In genomic region chr22:32809786-32810185, GRCh38 we compare ENCODE assay signal across 16 cellular contexts. TPM values are rescaled to one million over a fixed set of nuclear protein-coding genes. Genes with fewer than 3 reads are reported as not detected.
A peak's percentile ranks its signal among the peaks of the same experiment; 100 is the strongest.
DNase-seq lines count a peak whose midpoint lies in the region; ATAC-seq and TF ChIP-seq lines count a peak whose summit lies in the region.
"Had no signal": no experiment of that assay in that cellular context is flagged by ENCODE, and none has a peak within 500 bp of the region (broad histone marks: within the 10 kb centered on the region; RNA-seq: fewer than 3 reads in every experiment).

No MANE protein-coding gene starts in this region.

- H3K4me1 ChIP-seq in left ventricle myocardium inferior (peaks cover 99% of the 10 kb centered on the region), right atrium auricular region (peaks cover 0 to 96% of the 10 kb centered on the region in 2 donors), sigmoid colon (peaks cover 0 to 90% (median 78%) of the 10 kb centered on the region in 4 donors)
- H3K4me1 ChIP-seq: BLaER1 treated with 17β-estradiol and CSF1 and Interleukin-3, amounts not matched to agents 10 nM and 100 nM had no signal

- DNase-seq in left ventricle myocardium inferior (no peak), Right ventricle myocardium inferior (ENCODE audit: missing footprints) (no peak), right atrium auricular region (ENCODE audit: low spot score) (no peak), sigmoid colon (peak; percentile 28), H7 (no peak), KG1 (lab: John Stamatoyannopoulos, UW) (no peak), HPDE6-E6E7 (ENCODE audit: extremely low spot score) (no peak)
- DNase-seq: GOT3, NCI-H1930, NCI-H2171, NCI-H446 treated with DMSO at 0.1 percent for 48 hours, NCI-H748 treated with DMSO at 0.1 percent for 48 hours had no signal

- peak overlapping the region; percentile 68 for H3K27ac ChIP-seq in left ventricle myocardium inferior (replicated peaks)
- H3K27ac ChIP-seq in right atrium auricular region = peak overlapping the region; percentile 68 to 71
- H3K27ac ChIP-seq in sigmoid colon = peak overlapping the region in 3 of 4 donors; percentile 4 to 19 (median 19)
- H3K27ac ChIP-seq: BLaER1 treated with 17β-estradiol and CSF1 and Interleukin-3, amounts not matched to agents 10 nM and 100 nM had no signal

- 80 to 96% methylated on average over 2 of the region's 2 CpGs for WGBS in sigmoid colon, 2 donors

- no peak for ATAC-seq in Right ventricle myocardium inferior
- no peak for ATAC-seq in HG03159 (IDR thresholded peaks at IDR 0.05; ENCODE audit: unreplicated experiment)
- ATAC-seq: Panc1 had no signal

- H3K4me3 ChIP-seq in left ventricle myocardium inferior (peak overlapping the region; percentile 35), right atrium auricular region (peak overlapping the region in 1 of 2 donors; percentile 27), sigmoid colon (no peak overlapping the region), H7 (ENCODE audit: insufficient read depth, low read depth, low read length) (no peak overlapping the region)
- H3K4me3 ChIP-seq: BLaER1 treated with 17β-estradiol and CSF1 and Interleukin-3, amounts not matched to agents 10 nM and 100 nM had no signal

- H3K9me3 ChIP-seq in left ventricle myocardium inferior (replicated peaks) (no peaks in the 10 kb centered on the region), right atrium auricular region (no peaks in the 10 kb centered on the region), sigmoid colon (no peaks in the 10 kb centered on the region)
- H3K9me3 ChIP-seq: BLaER1 treated with 17β-estradiol and CSF1 and Interleukin-3, amounts not matched to agents 10 nM and 100 nM had no signal

- peaks cover 22% of the 10 kb centered on the region for H3K36me3 ChIP-seq in left ventricle myocardium inferior
- H3K36me3 ChIP-seq in right atrium auricular region = peaks cover 24% of the 10 kb centered on the region
- no peaks in the 10 kb centered on the region for H3K36me3 ChIP-seq in sigmoid colon
- H3K36me3 ChIP-seq in H7 (replicated peaks; ENCODE audit: control insufficient read depth, insufficient read depth, low read length) = no peaks in the 10 kb centered on the region; the same call in 1 of the 2 replicates
- H3K36me3 ChIP-seq: BLaER1 treated with 17β-estradiol and CSF1 and Interleukin-3, amounts not matched to agents 10 nM and 100 nM had no signal

- TF ChIP-seq CTCF in left ventricle myocardium inferior (IDR thresholded peaks at IDR 0.05; ENCODE audit: borderline replicate concordance) (no peak), right atrium auricular region (IDR thresholded peaks at IDR 0.05) (no peak), sigmoid colon (IDR thresholded peaks at IDR 0.05) (no peak)

- no peak for TF ChIP-seq EP300 in sigmoid colon (IDR thresholded peaks at IDR 0.05)

- H3K27me3 ChIP-seq in left ventricle myocardium inferior (ENCODE audit: low read depth) (no peaks in the 10 kb centered on the region), right atrium auricular region (no peaks in the 10 kb centered on the region), sigmoid colon (no peaks in the 10 kb centered on the region), H7 (ENCODE audit: control insufficient read depth, insufficient read depth, low read length) (no peaks in the 10 kb centered on the region)
- H3K27me3 ChIP-seq: BLaER1 treated with 17β-estradiol and CSF1 and Interleukin-3, amounts not matched to agents 10 nM and 100 nM had no signal

- intact Hi-C loops in left ventricle myocardium inferior (cut with micrococcal nuclease) (no loop called here), Right ventricle myocardium inferior (cut with DNase I) (no loop called here), sigmoid colon (cut with DNase I) (no loop called here)

- TF ChIP-seq POLR2A in sigmoid colon (IDR thresholded peaks at IDR 0.05) = no peak

RNA-seq across cellular contexts. Expression of gene TIMP3, which starts 8.3 kb away (rescaled TPM):
- total RNA-seq in left ventricle myocardium inferior (250 TPM), Right ventricle myocardium inferior (288 TPM), right atrium auricular region (100 to 1,000 TPM; 625 to 711 TPM), sigmoid colon (100 to 1,000 TPM; 120 to 295 (median 205) TPM)
- 10 to 100 TPM in 2 of 3 donors, 1 to 10 TPM in 1; 4.6 to 40.0 (median 10.2) TPM for polyA plus RNA-seq in sigmoid colon
- total RNA-seq in H7 (2014; rRNA removed; shearing (Covaris generic)) = 5.0 and 6.7 TPM in 2 replicates
- polyA plus RNA-seq: IgD-negative memory B cell had no signal

Comparison
In these comparisons a context has a peak if more than half of its experiments do, and no peak if none do; other contexts are left out.
1. H3K27ac ChIP-seq: peak in every context shown above with its lines; median percentile 70 in right atrium auricular region; 68 in left ventricle myocardium inferior; 19 in sigmoid colon.
2. RNA of gene TIMP3, which starts 8.3 kb away (total RNA-seq): 625 to 711 TPM in right atrium auricular region, 288 TPM in Right ventricle myocardium inferior (single experiment), 120 to 295 TPM in sigmoid colon and 250 TPM in left ventricle myocardium inferior (single experiment); 5.0 to 6.7 TPM in H7; every median in the first group is over 10 times any median in the second.